ENCODE assay signal across 21 cellular contexts in genomic region chr10:95285556-95285955, GRCh38. TPM values are rescaled to one million over a fixed set of nuclear protein-coding genes. Genes with fewer than 3 reads are reported as not detected.
DNase-seq lines count a peak whose midpoint lies in the region; ATAC-seq, FAIRE-seq and TF ChIP-seq lines count a peak whose summit lies in the region.
"Had no signal": no experiment of that assay in that cellular context is flagged by ENCODE, and none has a peak within 500 bp of the region (broad histone marks: within the 10 kb centered on the region; RNA-seq: fewer than 3 reads in every experiment).

No MANE protein-coding gene starts in this region.

- TF ChIP-seq CTCF in heart left ventricle (IDR thresholded peaks at IDR 0.05) (no peak), heart right ventricle (IDR thresholded peaks at IDR 0.05) (no peak), K562 (IDR thresholded peaks at IDR 0.05 in 2 of 3, conservative IDR thresholded peaks at IDR 0.05 in 1 of 3; ENCODE audit: insufficient read depth in 2 of 3, low read depth in 1 of 3, low read length in 3 of 3) (no peak), type B pancreatic cell (conservative IDR thresholded peaks at IDR 0.05) (no peak)

- no peak overlapping the region for H3K4me3 ChIP-seq in heart left ventricle
- no peak overlapping the region for H3K4me3 ChIP-seq in heart right ventricle
- no peak overlapping the region for H3K4me3 ChIP-seq in K562
- H3K4me3 ChIP-seq in neuronal stem cell (ENCODE audit: low read length in 2 of 2), result no peak overlapping the region
- H3K4me3 ChIP-seq: HAP-1 had no signal

- H3K4ac ChIP-seq in neuronal stem cell (ENCODE audit: low read length), result no peak overlapping the region

- H3K9ac ChIP-seq in K562 (ENCODE audit: insufficient read depth in 1 of 2, low read depth in 2 of 2, low read length in 2 of 2) (no peak overlapping the region), neuronal stem cell (ENCODE audit: low read depth, low read length, poor library complexity) (no peak overlapping the region)

- no peak overlapping the region for H3K4me2 ChIP-seq in K562 (ENCODE audit: insufficient read depth, low read length)
- H3K4me2 ChIP-seq in neuronal stem cell (ENCODE audit: insufficient read depth, low read length, poor library complexity, severe bottlenecking), result no peak overlapping the region

- no peak for TF ChIP-seq RAD21 in K562 (CRISPR knock-in tag; conservative IDR thresholded peaks at IDR 0.05 in 1 of 2, IDR thresholded peaks at IDR 0.05 in 1 of 2)

- H3K9me3 Mint-ChIP-seq in memory B cell (no peaks in the 10 kb centered on the region), type B pancreatic cell (no peaks in the 10 kb centered on the region)
- H3K9me3 Mint-ChIP-seq: CD8-positive, alpha-beta memory T cell had no signal

- H3K79me2 ChIP-seq in K562 (ENCODE audit: control insufficient read depth, insufficient read depth, low read length), result peaks cover 90% of the 10 kb centered on the region

- H3K27ac ChIP-seq in heart left ventricle (peak overlapping the region in 11 of 12 donors; percentile 11 to 99 (median 88)), heart right ventricle (peak overlapping the region in 5 of 10 donors; percentile 95 to 98 (median 97)), K562 (ENCODE audit: extremely low read depth, low read depth, low read length) (no peak overlapping the region), neuronal stem cell (replicated peaks; ENCODE audit: low read length) (no peak overlapping the region)
- H3K27ac ChIP-seq: HL-60 had no signal

- no peak overlapping the region for H2BK5ac ChIP-seq in neuronal stem cell (ENCODE audit: low read length)

- FAIRE-seq in K562 (lab: Jason Lieb, UNC), result no peak
- FAIRE-seq: D721Med had no signal

- H3K36me3 Mint-ChIP-seq in memory B cell, result peaks cover 9% of the 10 kb centered on the region
- peaks cover 16% of the 10 kb centered on the region for H3K36me3 Mint-ChIP-seq in type B pancreatic cell
- H3K36me3 Mint-ChIP-seq: CD8-positive, alpha-beta memory T cell had no signal

- POLR2A ChIA-PET in K562 (lab: Yijun Ruan, JAX), result no interaction called here

- no peak for ATAC-seq in heart left ventricle
- ATAC-seq in heart right ventricle, result no peak
- no peak for ATAC-seq in K562
- no peak for ATAC-seq in memory B cell (ENCODE audit: low read depth)
- ATAC-seq in GM19463 (IDR thresholded peaks at IDR 0.05; ENCODE audit: unreplicated experiment), result no peak
- ATAC-seq: PC-3 had no signal

- CTCF ChIA-PET in K562 (lab: Yijun Ruan, JAX; ENCODE audit: low intra/inter-chr PET ratio), result no interaction called here

- no TSS peak for BruUV-seq in K562 (replicated peaks; lab: Mats Ljungman, UMichigan)

- no peak overlapping the region for H4K8ac ChIP-seq in neuronal stem cell (ENCODE audit: low read depth, low read length)

- no peak overlapping the region for H4K91ac ChIP-seq in neuronal stem cell (ENCODE audit: low read depth, low read length, poor library complexity)

- intact Hi-C loops in heart left ventricle (cut with DNase I), result loop anchor here in 4 of 10 donors (5.0 kb wide), 2 partner anchors 38 to 52 kb away; no protein-coding TSS in a partner anchor
- intact Hi-C loops in heart right ventricle (cut with DNase I), result loop anchor here in 3 of 10 donors (5.0 kb wide), 3 partner anchors 33 to 52 kb away; no protein-coding TSS in a partner anchor
- intact Hi-C loops in K562 (cut with micrococcal nuclease), result loop anchor here (5.0 kb wide), 2 partner anchors 38 to 77 kb away; no protein-coding TSS in a partner anchor

- no peaks in the 10 kb centered on the region for H3K79me1 ChIP-seq in neuronal stem cell (ENCODE audit: low read depth, low read length)

- no peak overlapping the region for H2AK5ac ChIP-seq in neuronal stem cell (ENCODE audit: low read depth, low read length)

- H2BK120ac ChIP-seq in neuronal stem cell (ENCODE audit: low read depth, low read length), result no peak overlapping the region

- H2BK15ac ChIP-seq in neuronal stem cell (ENCODE audit: low read length), result no peak overlapping the region

- H3K9me3 ChIP-seq in heart left ventricle (no peaks in the 10 kb centered on the region), heart right ventricle (no peaks in the 10 kb centered on the region), K562 (replicated peaks; ENCODE audit: control insufficient read depth, insufficient read depth, low read depth, low read length) (no peaks in the 10 kb centered on the region), neuronal stem cell (replicated peaks in 1 of 2; ENCODE audit: control insufficient read depth in 2 of 2, insufficient read depth in 1 of 2, low read depth in 1 of 2, low read length in 2 of 2) (no peaks in the 10 kb centered on the region)
- H3K9me3 ChIP-seq: HAP-1 had no signal

- H3K27me3 Mint-ChIP-seq in memory B cell (no peaks in the 10 kb centered on the region), type B pancreatic cell (peaks cover 16% of the 10 kb centered on the region)

- in situ Hi-C loops in K562 (cut with MboI), result no loop called here

- peak overlapping the region; percentile 81 for H3K27ac Mint-ChIP-seq in memory B cell
- no peak overlapping the region for H3K27ac Mint-ChIP-seq in type B pancreatic cell
- H3K27ac Mint-ChIP-seq: CD8-positive, alpha-beta memory T cell had no signal

- H2AFZ ChIP-seq in K562 (ENCODE audit: low read depth, low read length) (no peak overlapping the region), neuronal stem cell (ENCODE audit: low read length) (no peak overlapping the region)

- no peak for TF ChIP-seq EP300 in K562 (IDR thresholded peaks at IDR 0.05; ENCODE audit: low read length)

- no peak overlapping the region for H2BK12ac ChIP-seq in neuronal stem cell (ENCODE audit: low read length)

- H3K4me1 ChIP-seq in heart left ventricle (peaks cover 6 to 79% (median 54%) of the 10 kb centered on the region in 12 donors), heart right ventricle (peaks cover 12 to 95% (median 75%) of the 10 kb centered on the region in 9 donors), K562 (replicated peaks in 1 of 2; ENCODE audit: control insufficient read depth in 2 of 2, insufficient read depth in 2 of 2, low read length in 2 of 2) (peaks cover 11 to 29% of the 10 kb centered on the region in 2 experiments; a peak in 4 of 5 replicates), neuronal stem cell (ENCODE audit: control insufficient read depth in 2 of 2, insufficient read depth in 1 of 2, low read depth in 1 of 2, low read length in 2 of 2) (peaks cover 0 to 5% of the 10 kb centered on the region in 2 donors)

- H3K4me3 Mint-ChIP-seq in memory B cell, result no peak overlapping the region
- H3K4me3 Mint-ChIP-seq in type B pancreatic cell, result peak overlapping the region; percentile 46
- H3K4me3 Mint-ChIP-seq: CD8-positive, alpha-beta memory T cell had no signal

- H3K9me1 ChIP-seq in K562 (ENCODE audit: control insufficient read depth, insufficient read depth, low read length), result no peaks in the 10 kb centered on the region

- H4K20me1 ChIP-seq in K562 (replicated peaks; ENCODE audit: control insufficient read depth, insufficient read depth, low read length), result peaks cover 6% of the 10 kb centered on the region

- H3K36me3 ChIP-seq in heart left ventricle (peaks cover 0 to 10% (median 0%) of the 10 kb centered on the region in 9 donors), heart right ventricle (peaks cover 0 to 6% (median 0%) of the 10 kb centered on the region in 9 donors), K562 (ENCODE audit: control insufficient read depth, insufficient read depth, low read length) (peaks cover 16% of the 10 kb centered on the region; the same call in 2 of the 3 replicates), neuronal stem cell (replicated peaks in 1 of 2; ENCODE audit: control insufficient read depth in 2 of 2, insufficient read depth in 2 of 2, low read length in 2 of 2) (no peaks in the 10 kb centered on the region)
- H3K36me3 ChIP-seq: HAP-1 had no signal

- WGBS in heart left ventricle, 4 donors, result 60 to 80% (median 62%) methylated on average over 2 of the region's 2 CpGs
- 60 to 67% methylated on average over 2 of the region's 2 CpGs for WGBS in heart right ventricle, 2 donors
- 59% methylated on average over 2 of the region's 2 CpGs for WGBS in K562 (ENCODE audit: insufficient coverage, low coverage, missing lambda C conversion rate)
- WGBS in neuronal stem cell (ENCODE audit: extremely low coverage in 2 of 2, insufficient read length in 2 of 2, insufficient replicate concordance in 1 of 2), 2 donors, result no CpG with 5 or more reads among the region's 2 CpGs

- no peak for TF ChIP-seq POLR2A in heart left ventricle (IDR thresholded peaks at IDR 0.05)
- no peak for TF ChIP-seq POLR2A in K562 (conservative IDR thresholded peaks at IDR 0.05)

- H3K27me3 ChIP-seq in heart left ventricle (no peaks in the 10 kb centered on the region), heart right ventricle (peaks cover 0 to 14% (median 0%) of the 10 kb centered on the region in 7 donors), K562 (ENCODE audit: control insufficient read depth in 2 of 2, insufficient read depth in 2 of 2, low read length in 2 of 2) (no peaks in the 10 kb centered on the region), neuronal stem cell (ENCODE audit: control insufficient read depth in 3 of 3, insufficient read depth in 3 of 3, low read depth in 1 of 3, low read length in 3 of 3) (peaks cover 2 to 63% (median 9%) of the 10 kb centered on the region in 3 experiments)

- no peak for DNase-seq in heart left ventricle
- no peak for DNase-seq in heart right ventricle
- DNase-seq in K562 (ENCODE audit: extremely low read depth in 1 of 4, low spot score in 3 of 4), result no peak
- DNase-seq in memory B cell (ENCODE audit: low spot score in 2 of 2), result no peak
- DNase-seq in type B pancreatic cell (ENCODE audit: extremely low spot score, unreplicated experiment), result no peak
- DNase-seq in stimulated activated CD4-positive, alpha-beta T cell treated with anti-CD3 and anti-CD28 coated beads, Interleukin-2, amount 100 ng/mL, for 48 hours, result no peak
- no peak for DNase-seq in neuronal stem cell (ENCODE audit: low spot score)
- DNase-seq: CD8-positive, alpha-beta memory T cell; DMS79; MM.1S; NCI-H1092; NCI-H1436 treated with DMSO at 0.1 percent for 48 hours; NCI-H2029; NCI-H345; NCI-H524 treated with DMSO at 0.1 percent for 48 hours; PC-3; RPMI8226 had no signal

- H3K23ac ChIP-seq in neuronal stem cell (ENCODE audit: low read depth, low read length, poor library complexity), result no peak overlapping the region

- H3K4me1 Mint-ChIP-seq in memory B cell (peaks cover 67% of the 10 kb centered on the region), type B pancreatic cell (ENCODE audit: unreplicated experiment) (peaks cover 19% of the 10 kb centered on the region)

- H3K18ac ChIP-seq in neuronal stem cell (ENCODE audit: low read length), result no peak overlapping the region

- no peak overlapping the region for H3K14ac ChIP-seq in neuronal stem cell (ENCODE audit: low read length)

RNA-seq across cellular contexts. Expression of gene PDLIM1, which starts 5.2 kb away (rescaled TPM):
- 100 to 1,000 TPM; 225 to 434 (median 349) TPM for total RNA-seq in heart left ventricle
- polyA plus RNA-seq in heart left ventricle, result 100 to 1,000 TPM; 253 to 308 TPM
- 100 to 1,000 TPM; 201 to 467 (median 347) TPM for total RNA-seq in heart right ventricle
- 100 to 1,000 TPM; 152 to 247 TPM for polyA plus RNA-seq in heart right ventricle
- total RNA-seq in K562 (2011; cell fraction: chromatin; rRNA removed; ENCODE audit: low replicate concordance), result 33.7 and 36.9 TPM in 2 replicates
- 27.2 and 28.5 TPM in 2 replicates for total RNA-seq in K562 (2011; cell fraction: nucleolus; rRNA removed)
- 37.0 and 40.4 TPM in 2 replicates for total RNA-seq in K562 (2011; cell fraction: nucleoplasm; rRNA removed)
- total RNA-seq in K562 (2014; rRNA removed), result 19.8 and 23.9 TPM in 2 replicates
- total RNA-seq in K562 (2014; rRNA removed; fragmentation: Illumina TruSeq; extraction: Trizol), result 39.1 and 41.6 TPM in 2 replicates
- 29.6 and 32.7 TPM in 2 replicates for total RNA-seq in K562 (2015; rRNA removed; fragmentation: Illumina TruSeq; extraction: Trizol)
- 110 and 116 TPM in 2 replicates for total RNA-seq in K562 (2021)
- 47.3 and 71.2 TPM in 2 replicates for polyA plus RNA-seq in K562 (2011; rRNA removed)
- 79.5 and 97.2 TPM in 2 replicates for polyA plus RNA-seq in K562 (2011; cell fraction: cytosol; rRNA removed)
- polyA plus RNA-seq in K562 (2011; cell fraction: nucleus; rRNA removed), result 42.8 and 45.8 TPM in 2 replicates
- polyA plus RNA-seq in K562 (2012), result 144 and 169 TPM in 2 replicates
- 128 and 164 TPM in 2 replicates for polyA plus RNA-seq in K562 (2014; fragmentation: Illumina TruSeq; extraction: Trizol)
- polyA plus RNA-seq in K562 (2014; fragmentation: Nextera tagmentation; extraction: Ambion mirVana), result 10 to 100 TPM; 25.6 to 32.9 TPM
- polyA plus RNA-seq in K562 (2014; rRNA removed), result 56.5 and 59.1 TPM in 2 replicates
- 68.9 and 82.4 TPM in 2 replicates for polyA minus RNA-seq in K562 (2011; rRNA and poly(A)+ RNA removed)
- polyA minus RNA-seq in K562 (2011; cell fraction: cytosol; rRNA and poly(A)+ RNA removed), result 67.6 and 71.5 TPM in 2 replicates
- 14.0 and 21.2 TPM in 2 replicates for polyA minus RNA-seq in K562 (2011; cell fraction: nucleus; rRNA and poly(A)+ RNA removed)
- total RNA-seq in type B pancreatic cell (ENCODE audit: low replicate concordance), result 171 and 347 TPM in 2 replicates
- 24.2 TPM for polyA plus RNA-seq in neuronal stem cell (2013, experiment 1 of 2)
- 22.2 TPM for polyA plus RNA-seq in neuronal stem cell (2013, experiment 2 of 2)

Comparison
In these comparisons a context has a peak if more than half of its experiments do, and no peak if none do; other contexts are left out.
1. H3K27ac ChIP-seq: peak in heart left ventricle (11 of 12); none in K562 (single experiment) and neuronal stem cell (single experiment).